In genomic region chr3:172391592-172392302, GRCh38 we compare ENCODE assay signal across 1 cellular context.
TF ChIP-seq lines count a peak whose summit lies in the region.

No MANE protein-coding gene starts in this region.

TF ChIP-seq in K562, 482 proteins besides CTCF, POLR2A, EP300 and RAD21 (continued from another document and continues in another):
- TF ChIP-seq ZNF609 (CRISPR knock-in tag; IDR thresholded peaks at IDR 0.05; ENCODE audit: borderline replicate concordance) (no peak), E2F4 (CRISPR knock-in tag; IDR thresholded peaks at IDR 0.05; ENCODE audit: low read depth) (no peak), ZBTB43 (CRISPR knock-in tag; IDR thresholded peaks at IDR 0.05) (no peak), RCOR1 (IDR thresholded peaks at IDR 0.05; ENCODE audit: borderline replicate concordance in 1 of 2, low read depth in 2 of 2, low read length in 2 of 2) (peak; percentile 61 to 88; a peak in 3 of 4 replicates), CBFB (CRISPR knock-in tag; IDR thresholded peaks at IDR 0.05) (no peak), TFE3 (CRISPR knock-in tag; IDR thresholded peaks at IDR 0.05) (no peak), IFI16 (CRISPR knock-in tag; IDR thresholded peaks at IDR 0.05) (no peak), CEBPG (CRISPR knock-in tag; IDR thresholded peaks at IDR 0.05) (no peak), CEBPG (tag; conservative IDR thresholded peaks at IDR 0.05 in 1 of 2, IDR thresholded peaks at IDR 0.05 in 1 of 2) (peak in 1 of 2 experiments; percentile 35; a peak in 1 of 4 replicates), RBM15 (IDR thresholded peaks at IDR 0.05; ENCODE audit: insufficient read depth, low read length) (no peak), SRSF7 (optimal IDR thresholded peaks at IDR 0.05; ENCODE audit: low read depth, low read length) (no peak), ZNF76 (CRISPR knock-in tag; IDR thresholded peaks at IDR 0.05; ENCODE audit: borderline replicate concordance) (no peak), JUNB (CRISPR knock-in tag; conservative IDR thresholded peaks at IDR 0.05) (no peak), RBBP5 (IDR thresholded peaks at IDR 0.05; ENCODE audit: borderline replicate concordance, insufficient read depth, low read length, poor library complexity, severe bottlenecking) (no peak), MTA1 (IDR thresholded peaks at IDR 0.05; ENCODE audit: borderline replicate concordance) (no peak), ZNF449 (CRISPR knock-in tag; IDR thresholded peaks at IDR 0.05) (no peak), HMGN3 (IDR thresholded peaks at IDR 0.05; ENCODE audit: borderline replicate concordance, extremely low read depth, insufficient read length, low read depth, low read length) (no peak), RBM22 (IDR thresholded peaks at IDR 0.05; ENCODE audit: low read depth, low read length, poor library complexity, severe bottlenecking) (no peak), ELF4 (CRISPR knock-in tag; IDR thresholded peaks at IDR 0.05) (no peak), RBM14 (IDR thresholded peaks at IDR 0.05; ENCODE audit: borderline replicate concordance, insufficient read depth, low read depth, low read length) (no peak), ATF1 (CRISPR knock-in tag; IDR thresholded peaks at IDR 0.05) (no peak), ATF1 (tag; IDR thresholded peaks at IDR 0.05) (no peak), ZNF384 (IDR thresholded peaks at IDR 0.05; ENCODE audit: low read depth, low read length) (no peak), DACH1 (IDR thresholded peaks at IDR 0.05; ENCODE audit: partially characterized antibody) (no peak), CC2D1A (IDR thresholded peaks at IDR 0.05) (no peak), MLLT1 (IDR thresholded peaks at IDR 0.05) (no peak), HDAC3 (IDR thresholded peaks at IDR 0.05; ENCODE audit: borderline replicate concordance, partially characterized antibody) (peak; percentile 65), PTBP1 (IDR thresholded peaks at IDR 0.05; ENCODE audit: low read depth, low read length) (no peak), BCL6 (CRISPR knock-in tag; IDR thresholded peaks at IDR 0.05) (no peak), ZNF780A (CRISPR knock-in tag; IDR thresholded peaks at IDR 0.05) (no peak), PBX2 (CRISPR knock-in tag; IDR thresholded peaks at IDR 0.05; ENCODE audit: low read depth) (no peak), PBX2 (tag; conservative IDR thresholded peaks at IDR 0.05; ENCODE audit: low read depth) (no peak; the same call in 1 of the 2 replicates), CCNT2 (IDR thresholded peaks at IDR 0.05; ENCODE audit: borderline replicate concordance, extremely low read depth, insufficient read length, low read depth, low read length) (peak; percentile 42), YY1 (IDR thresholded peaks at IDR 0.05; ENCODE audit: borderline replicate concordance in 1 of 3, control insufficient read depth in 1 of 3, extremely low read depth in 1 of 3, insufficient read depth in 3 of 3, insufficient read length in 1 of 3, insufficient replicate concordance in 2 of 3, low read depth in 1 of 3, low read length in 2 of 3) (no peak), FOXA1 (IDR thresholded peaks at IDR 0.05; ENCODE audit: borderline replicate concordance) (no peak), DPF2 (IDR thresholded peaks at IDR 0.05) (peak; percentile 82), POLR2AphosphoS5 (IDR thresholded peaks at IDR 0.05; ENCODE audit: control insufficient read depth, insufficient read depth, low read depth, low read length) (peak; percentile 62; the same call in 1 of the 2 replicates), ZNF57 (CRISPR knock-in tag; IDR thresholded peaks at IDR 0.05) (no peak), CBX8 (IDR thresholded peaks at IDR 0.05; ENCODE audit: borderline replicate concordance, extremely low read depth, low read depth, low read length, poor library complexity, severe bottlenecking) (no peak), SIX5 (IDR thresholded peaks at IDR 0.05; ENCODE audit: borderline replicate concordance in 1 of 2, insufficient read depth in 1 of 2, low read depth in 1 of 2, low read length in 2 of 2) (no peak), BDP1 (IDR thresholded peaks at IDR 0.05; ENCODE audit: insufficient read depth, insufficient read length) (no peak), NRF1 (conservative IDR thresholded peaks at IDR 0.05 in 1 of 2, IDR thresholded peaks at IDR 0.05 in 1 of 2) (no peak), FOXO4 (CRISPR knock-in tag; IDR thresholded peaks at IDR 0.05) (no peak), KDM1A (IDR thresholded peaks at IDR 0.05) (peak; percentile 91 to 94), MEIS2 (IDR thresholded peaks at IDR 0.05; ENCODE audit: partially characterized antibody) (peak; percentile 85), ZNF668 (CRISPR knock-in tag; IDR thresholded peaks at IDR 0.05) (no peak), GTF2A2 (tag; IDR thresholded peaks at IDR 0.05) (no peak), DNMT1 (IDR thresholded peaks at IDR 0.05) (no peak), KLF6 (CRISPR knock-in tag; IDR thresholded peaks at IDR 0.05; ENCODE audit: borderline replicate concordance) (no peak), RB1 (IDR thresholded peaks at IDR 0.05; ENCODE audit: low read depth) (no peak), ZNF23 (CRISPR knock-in tag; IDR thresholded peaks at IDR 0.05) (no peak), POLR2AphosphoS2 (IDR thresholded peaks at IDR 0.05; ENCODE audit: low read length) (no peak)
